Comparison of ENCODE assay signal across 1 cellular context in the genomic region with DNA sequence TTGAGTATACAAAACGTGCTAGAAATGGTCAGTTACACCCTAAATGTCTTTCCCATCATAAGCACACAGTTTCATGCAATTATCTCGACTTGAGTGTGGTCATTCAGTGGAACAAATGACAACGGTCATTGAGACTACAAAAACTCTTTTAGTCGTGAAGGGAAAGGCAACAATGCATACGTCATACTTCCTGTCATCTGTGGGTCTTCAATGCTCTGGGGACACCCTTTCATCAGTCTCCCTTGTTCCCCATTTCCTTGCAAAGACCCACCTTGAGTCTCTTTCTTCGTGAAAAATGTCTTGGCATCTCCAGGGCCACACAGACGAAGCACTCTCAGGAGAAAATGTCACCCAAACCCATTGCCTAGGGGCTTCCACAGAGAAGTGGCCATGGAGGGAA.
A peak's percentile ranks its signal among the peaks of the same experiment; 100 is the strongest.
TF ChIP-seq lines count a peak whose summit lies in the region.

No MANE protein-coding gene starts in this region.

TF ChIP-seq in GM12878, 131 proteins besides CTCF, POLR2A, EP300 and RAD21 (continued from another document):
- TF ChIP-seq GATAD2B (conservative IDR thresholded peaks at IDR 0.05; ENCODE audit: low read depth) (0 out of 2 replicates have a peak, but pooled peaks have one; percentile 70), NBN (IDR thresholded peaks at IDR 0.05) (peak; percentile 73), BACH1 (IDR thresholded peaks at IDR 0.05; ENCODE audit: borderline replicate concordance) (peak; percentile 72; the same call in 1 of the 2 replicates)
